14 cellular contexts compared by ENCODE assay signal in genomic region chr9:3578786-3579185, GRCh38. TPM values are rescaled to one million over a fixed set of nuclear protein-coding genes. Genes with fewer than 3 reads are reported as not detected.
DNase-seq lines count a peak whose midpoint lies in the region; ATAC-seq, FAIRE-seq and TF ChIP-seq lines count a peak whose summit lies in the region.
"Had no signal": no experiment of that assay in that cellular context is flagged by ENCODE, and none has a peak within 500 bp of the region (broad histone marks: within the 10 kb centered on the region; RNA-seq: fewer than 3 reads in every experiment).

No MANE protein-coding gene starts in this region.

- H3K4me1 Mint-ChIP-seq in activated T-helper 17 cell treated with anti-CD3 and anti-CD28 coated beads, Interleukin-2, amount 50 U/mL, for 72 hours: no peaks in the 10 kb centered on the region
- H3K4me1 Mint-ChIP-seq: immature natural killer cell, nephron had no signal

- H3K4me1 ChIP-seq in aorta (ENCODE audit: control insufficient read depth in 1 of 2, insufficient read depth in 2 of 2, low read length in 2 of 2) (no peaks in the 10 kb centered on the region), upper lobe of left lung (no peaks in the 10 kb centered on the region)

- H3K27me3 Mint-ChIP-seq in activated T-helper 17 cell treated with anti-CD3 and anti-CD28 coated beads, Interleukin-2, amount 50 U/mL, for 72 hours: no peaks in the 10 kb centered on the region
- H3K27me3 Mint-ChIP-seq: activated B cell treated with CpG ODN at 0.5 μM for 24 hours had no signal

- DNase-seq in AG08395 (ENCODE audit: low spot score) (peak; percentile 69), EH (ENCODE audit: low read depth) (peak; percentile 33), glomerular visceral epithelial cell (ENCODE audit: extremely low spot score) (peak; percentile 29), aorta (no peak), HuH-7.5 (ENCODE audit: low spot score) (no peak), upper lobe of left lung (no peak), HTR-8/SVneo (ENCODE audit: insufficient read length, low spot score) (no peak)
- DNase-seq: activated B cell treated with CpG ODN at 0.5 μM for 24 hours, amygdala, DND-41, immature natural killer cell had no signal

- H3K27ac Mint-ChIP-seq in activated T-helper 17 cell treated with anti-CD3 and anti-CD28 coated beads, Interleukin-2, amount 50 U/mL, for 72 hours: no peak overlapping the region
- H3K27ac Mint-ChIP-seq: activated B cell treated with CpG ODN at 0.5 μM for 24 hours, immature natural killer cell, nephron had no signal

- no peaks in the 10 kb centered on the region for H3K36me3 ChIP-seq in aorta (ENCODE audit: control insufficient read depth in 1 of 2, insufficient read depth in 2 of 2, low read length in 1 of 2)
- no peaks in the 10 kb centered on the region for H3K36me3 ChIP-seq in upper lobe of left lung

- no peak for FAIRE-seq in HTR-8/SVneo (lab: Jason Lieb, UNC)

- intact Hi-C loops in aorta (cut with DNase I): no loop called here

- H3K27ac ChIP-seq in aorta (ENCODE audit: low read depth in 1 of 2, low read length in 2 of 2): no peak overlapping the region
- H3K27ac ChIP-seq in upper lobe of left lung: no peak overlapping the region

- H3K9me3 ChIP-seq in aorta (ENCODE audit: control insufficient read depth, low read length) (peaks cover 8% of the 10 kb centered on the region), upper lobe of left lung (peaks cover 3 to 9% (median 8%) of the 10 kb centered on the region in 4 donors)

- H3K4me3 ChIP-seq in aorta (ENCODE audit: low read length in 2 of 2) (no peak overlapping the region), upper lobe of left lung (no peak overlapping the region)

- TF ChIP-seq EP300 in upper lobe of left lung (IDR thresholded peaks at IDR 0.05): no peak

- H3K27me3 ChIP-seq in aorta (ENCODE audit: control insufficient read depth in 1 of 2, insufficient read depth in 2 of 2, low read length in 1 of 2) (no peaks in the 10 kb centered on the region), upper lobe of left lung (no peaks in the 10 kb centered on the region)

- WGBS in aorta, 2 donors: 91 to 95% methylated on average over 2 of the region's 2 CpGs
- WGBS in upper lobe of left lung, 2 donors: 93 to 98% methylated on average over 2 of the region's 2 CpGs

- H3K36me3 Mint-ChIP-seq in activated T-helper 17 cell treated with anti-CD3 and anti-CD28 coated beads, Interleukin-2, amount 50 U/mL, for 72 hours (ENCODE audit: low read depth): no peaks in the 10 kb centered on the region

- no peak overlapping the region for H3K4me3 Mint-ChIP-seq in activated T-helper 17 cell treated with anti-CD3 and anti-CD28 coated beads, Interleukin-2, amount 50 U/mL, for 72 hours
- H3K4me3 Mint-ChIP-seq: activated B cell treated with CpG ODN at 0.5 μM for 24 hours, immature natural killer cell, nephron had no signal

- peak; percentile 96 for ATAC-seq in activated T-helper 17 cell treated with anti-CD3 and anti-CD28 coated beads, Interleukin-2, amount 50 U/mL, for 72 hours (replicated peaks)
- ATAC-seq in aorta (ENCODE audit: low FRiP score) (no peak), upper lobe of left lung (ENCODE audit: low FRiP score in 2 of 2) (no peak)
- ATAC-seq: Panc1 had no signal

- no peak for TF ChIP-seq CTCF in upper lobe of left lung (IDR thresholded peaks at IDR 0.05)

- TF ChIP-seq POLR2A in upper lobe of left lung (IDR thresholded peaks at IDR 0.05): no peak

- H3K9me3 Mint-ChIP-seq in activated T-helper 17 cell treated with anti-CD3 and anti-CD28 coated beads, Interleukin-2, amount 50 U/mL, for 72 hours: peaks cover 20% of the 10 kb centered on the region

RNA-seq across cellular contexts. Expression of gene RFX3, which starts 53.0 kb away (rescaled TPM):
- 10 to 100 TPM in 1 of 2 donors, 1 to 10 TPM in 1; 8.7 to 19.8 TPM for total RNA-seq in activated T-helper 17 cell treated with anti-CD3 and anti-CD28 coated beads, Interleukin-2, amount 50 U/mL, for 72 hours
- total RNA-seq in aorta (10 to 100 TPM; 10.5 to 22.4 TPM), upper lobe of left lung (10 to 100 TPM in 5 of 6 donors, 1 to 10 TPM in 1; 7.3 to 32.0 (median 19.9) TPM)
- 1 to 10 TPM in 1 of 2 donors, under 1 TPM in 1; 0.38 to 1.3 TPM for polyA plus RNA-seq in aorta

Comparison
In these comparisons a context has a peak if more than half of its experiments do, and no peak if none do; other contexts are left out.
1. DNase-seq: peak in AG08395 (single experiment), EH (single experiment) and glomerular visceral epithelial cell (single experiment); none in aorta (0 of 2), HuH-7.5 (single experiment), upper lobe of left lung (0 of 2) and HTR-8/SVneo (single experiment).